Comparison of ENCODE assay signal across 22 cellular contexts in the genomic region with DNA sequence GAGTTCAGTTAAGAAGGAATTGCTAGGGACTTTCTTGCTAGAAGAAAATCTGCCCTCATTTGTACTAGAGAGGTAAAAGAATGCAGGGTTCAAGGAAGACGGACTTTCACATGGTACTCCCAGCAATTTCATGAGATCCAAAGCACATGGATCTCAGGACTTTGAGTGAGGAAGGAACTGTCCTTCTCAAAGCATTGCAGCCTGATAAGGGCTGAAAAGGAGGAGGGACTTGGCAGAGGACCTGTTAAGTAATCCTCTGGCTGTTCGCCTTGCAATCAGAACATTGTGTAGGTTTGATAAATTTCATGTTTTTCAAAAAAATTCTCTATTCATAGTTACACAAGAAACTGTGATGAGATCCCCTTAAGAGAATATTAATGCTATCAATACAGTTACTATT.
A peak's percentile ranks its signal among the peaks of the same experiment; 100 is the strongest.
DNase-seq lines count a peak whose midpoint lies in the region; ATAC-seq and TF ChIP-seq lines count a peak whose summit lies in the region.
"Had no signal": no experiment of that assay in that cellular context is flagged by ENCODE, and none has a peak within 500 bp of the region (broad histone marks: within the 10 kb centered on the region; RNA-seq: fewer than 3 reads in every experiment).

No MANE protein-coding gene starts in this region.

- ATAC-seq in right lobe of liver (peak; percentile 23 to 56 (median 33)), HG03135 (IDR thresholded peaks at IDR 0.05; ENCODE audit: unreplicated experiment) (no peak), GM18519 (IDR thresholded peaks at IDR 0.05; ENCODE audit: low FRiP score, unreplicated experiment) (no peak)

- no peak for TF ChIP-seq POLR2A in right lobe of liver (IDR thresholded peaks at IDR 0.05)

- DNase-seq in Ammon's horn (ENCODE audit: low spot score) (peak; percentile 11), NOMO-1 treated with DMSO at 0.1 percent for 48 hours (lab: John Stamatoyannopoulos, UW; ENCODE audit: unreplicated experiment) (peak; percentile 48), cardiac fibroblast (ENCODE audit: low read depth in 2 of 2) (peak; percentile 25 to 41), right lobe of liver (no peak), immature natural killer cell (no peak), NCI-H1048 (lab: John Stamatoyannopoulos, UW) (no peak)
- DNase-seq: CD4-positive, CD25-positive, alpha-beta regulatory T cell; DMS79; GM23248; KG1; NCI-H1092 treated with DMSO at 0.1 percent for 48 hours; NCI-H1436 treated with DMSO at 0.1 percent for 48 hours; NCI-H1930; NCI-H226; NCI-H510A treated with DMSO at 0.1 percent for 48 hours; NCI-H774; NK-92 treated with Interleukin-12 subunit alpha and Interleukin-12 subunit beta, amount 100 ng/mL, for 24 hours; OCI-M1; SHP77 had no signal

- no peaks in the 10 kb centered on the region for H3K4me1 Mint-ChIP-seq in immature natural killer cell
- H3K4me1 Mint-ChIP-seq: CD4-positive, CD25-positive, alpha-beta regulatory T cell had no signal

- no peaks in the 10 kb centered on the region for H3K9me3 ChIP-seq in right lobe of liver
- H3K9me3 ChIP-seq: HAP-1 had no signal

- H3K27me3 ChIP-seq in right lobe of liver = no peaks in the 10 kb centered on the region

- TF ChIP-seq CTCF in cardiac fibroblast (IDR thresholded peaks at IDR 0.05; ENCODE audit: low read depth, low read length) (no peak), right lobe of liver (IDR thresholded peaks at IDR 0.05) (no peak)

- 63% methylated on average over 2 of the region's 2 CpGs for WGBS in right lobe of liver (ENCODE audit: insufficient coverage, low coverage, low lambda C conversion rate, missing lambda C conversion rate)

- no peaks in the 10 kb centered on the region for H3K4me1 ChIP-seq in right lobe of liver
- H3K4me1 ChIP-seq: HAP-1 had no signal

- H3K27ac ChIP-seq in right lobe of liver = no peak overlapping the region
- H3K27ac ChIP-seq: GM23248 had no signal

- no peaks in the 10 kb centered on the region for H3K9me3 Mint-ChIP-seq in immature natural killer cell

- H3K36me3 Mint-ChIP-seq in immature natural killer cell = no peaks in the 10 kb centered on the region
- H3K36me3 Mint-ChIP-seq: CD4-positive, CD25-positive, alpha-beta regulatory T cell had no signal

- H3K4me3 Mint-ChIP-seq in immature natural killer cell = no peak overlapping the region
- H3K4me3 Mint-ChIP-seq: CD4-positive, CD25-positive, alpha-beta regulatory T cell had no signal

- peaks cover 0 to 2% (median 0%) of the 10 kb centered on the region in 3 donors for H3K27me3 Mint-ChIP-seq in immature natural killer cell (ENCODE audit: low read depth in 3 of 3)

- H3K36me3 ChIP-seq in right lobe of liver = no peaks in the 10 kb centered on the region
- H3K36me3 ChIP-seq: HAP-1 had no signal

- H3K4me3 ChIP-seq in cardiac fibroblast (replicated peaks in 1 of 2; ENCODE audit: low read depth in 2 of 2, low read length in 2 of 2) (no peak overlapping the region), right lobe of liver (no peak overlapping the region)
- H3K4me3 ChIP-seq: GM23248, HAP-1 had no signal

- no peak overlapping the region for H3K27ac Mint-ChIP-seq in immature natural killer cell
- H3K27ac Mint-ChIP-seq: CD4-positive, CD25-positive, alpha-beta regulatory T cell had no signal

- intact Hi-C loops in right lobe of liver (cut with DNase I) = no loop called here

Comparison
In these comparisons a context has a peak if more than half of its experiments do, and no peak if none do; other contexts are left out.
1. DNase-seq: peak in Ammon's horn (single experiment), NOMO-1 treated with DMSO at 0.1 percent for 48 hours (single experiment) and cardiac fibroblast (2 of 2); none in right lobe of liver (0 of 3), immature natural killer cell (0 of 3) and NCI-H1048 (single experiment).
2. ATAC-seq: peak in right lobe of liver (4 of 4); none in HG03135 (single experiment) and GM18519 (single experiment).